ENCODE assay signal across 24 cellular contexts in genomic region chr6:161749576-161749975, GRCh38.
DNase-seq lines count a peak whose midpoint lies in the region; ATAC-seq, FAIRE-seq and TF ChIP-seq lines count a peak whose summit lies in the region.
"Had no signal": no experiment of that assay in that cellular context is flagged by ENCODE, and none has a peak within 500 bp of the region (broad histone marks: within the 10 kb centered on the region; RNA-seq: fewer than 3 reads in every experiment).

No MANE protein-coding gene starts in this region.

- FAIRE-seq in A549 (lab: Jason Lieb, UNC): no peak
- FAIRE-seq: G401.6, GM12891, GM19239 had no signal

- H3K36me3 Mint-ChIP-seq in neural progenitor cell: no peaks in the 10 kb centered on the region
- H3K36me3 Mint-ChIP-seq: CD14-positive monocyte; CD4-positive, alpha-beta memory T cell; CD4-positive, CD25-positive, alpha-beta regulatory T cell had no signal

- no peak overlapping the region for H3K27ac Mint-ChIP-seq in neural progenitor cell
- H3K27ac Mint-ChIP-seq: CD14-positive monocyte; CD4-positive, CD25-positive, alpha-beta regulatory T cell; CD8-positive, alpha-beta memory T cell had no signal

- no peak overlapping the region for H3K4me3 Mint-ChIP-seq in neural progenitor cell
- H3K4me3 Mint-ChIP-seq: CD14-positive monocyte; CD4-positive, alpha-beta memory T cell; CD4-positive, CD25-positive, alpha-beta regulatory T cell had no signal

- TF ChIP-seq CTCF in A549 (IDR thresholded peaks at IDR 0.05) (no peak), neural progenitor cell (IDR thresholded peaks at IDR 0.05) (no peak), breast epithelium (IDR thresholded peaks at IDR 0.05) (no peak)

- H3K9me3 ChIP-seq in A549 (no peaks in the 10 kb centered on the region), HAP-1 (no peaks in the 10 kb centered on the region), neural progenitor cell (ENCODE audit: low read depth) (no peaks in the 10 kb centered on the region), breast epithelium (no peaks in the 10 kb centered on the region)
- H3K9me3 ChIP-seq: BE2C, BLaER1 had no signal

- no peak overlapping the region for H2AFZ ChIP-seq in neural progenitor cell (replicated peaks)

- H3K9me3 Mint-ChIP-seq in neural progenitor cell: no peaks in the 10 kb centered on the region

- no peak overlapping the region for H3K4me2 ChIP-seq in A549
- H3K4me2 ChIP-seq in neural progenitor cell: no peak overlapping the region
- H3K4me2 ChIP-seq: BLaER1 had no signal

- H3K27ac ChIP-seq in A549 (peak overlapping the region; percentile 33 to 60; a peak in 3 of 6 replicates), neural progenitor cell (no peak overlapping the region), breast epithelium (no peak overlapping the region)
- H3K27ac ChIP-seq: 22Rv1, BLaER1 had no signal

- no peaks in the 10 kb centered on the region for H3K27me3 Mint-ChIP-seq in neural progenitor cell (ENCODE audit: insufficient read depth, low read depth)
- H3K27me3 Mint-ChIP-seq: CD4-positive, CD25-positive, alpha-beta regulatory T cell had no signal

- in situ Hi-C loops in HAP-1 (cut with MboI; ENCODE audit: low sequenced_read_pairs): no loop called here

- CTCF ChIA-PET in A549 (lab: Yijun Ruan, JAX): no interaction called here

- H3K27me3 ChIP-seq in HAP-1 (ENCODE audit: low read depth) (peaks cover 22% of the 10 kb centered on the region), neural progenitor cell (no peaks in the 10 kb centered on the region), breast epithelium (no peaks in the 10 kb centered on the region)
- H3K27me3 ChIP-seq: BE2C, BLaER1 had no signal

- peaks cover 3% of the 10 kb centered on the region for H3F3A ChIP-seq in neural progenitor cell (ENCODE audit: low read depth)

- TF ChIP-seq RAD21 in A549 (conservative IDR thresholded peaks at IDR 0.05 in 1 of 2, IDR thresholded peaks at IDR 0.05 in 1 of 2): no peak

- H3K9ac ChIP-seq in neural progenitor cell: no peak overlapping the region
- H3K9ac ChIP-seq: BLaER1 had no signal

- H3K4me1 ChIP-seq in A549 (peaks cover 24% of the 10 kb centered on the region; the same call in 2 of the 3 replicates), HAP-1 (no peaks in the 10 kb centered on the region), neural progenitor cell (peaks cover 23% of the 10 kb centered on the region), breast epithelium (no peaks in the 10 kb centered on the region)
- H3K4me1 ChIP-seq: BLaER1 had no signal

- no peak for DNase-seq in A549 (ENCODE audit: low read depth in 1 of 2, low spot score in 1 of 2)
- DNase-seq in HAP-1 (ENCODE audit: low spot score in 2 of 2): peak; percentile 52 to 71
- peak; percentile 15 for DNase-seq in neural progenitor cell (ENCODE audit: low spot score)
- DNase-seq in breast epithelium (ENCODE audit: low spot score in 2 of 2): no peak
- no peak for DNase-seq in activated CD4-positive, alpha-beta T cell treated with anti-CD3 and anti-CD28 coated beads for 4 hours
- DNase-seq: ACHN; CD4-positive, alpha-beta memory T cell; CD8-positive, alpha-beta memory T cell; COR-L47; DMS 273 treated with DMSO at 0.1 percent for 48 hours; DMS153; DMS79; DND-41; EL; GF-D8 had no signal

- H4K20me1 ChIP-seq in neural progenitor cell (ENCODE audit: low read depth): no peaks in the 10 kb centered on the region
- H4K20me1 ChIP-seq: BLaER1 had no signal

- peaks cover 22% of the 10 kb centered on the region for H3K4me1 Mint-ChIP-seq in neural progenitor cell
- H3K4me1 Mint-ChIP-seq: CD14-positive monocyte; CD4-positive, alpha-beta memory T cell; CD4-positive, CD25-positive, alpha-beta regulatory T cell; CD8-positive, alpha-beta memory T cell had no signal

- no peak for TF ChIP-seq EP300 in A549 (IDR thresholded peaks at IDR 0.05)

- POLR2A ChIA-PET in A549 (lab: Yijun Ruan, JAX): no interaction called here

- TF ChIP-seq POLR2A in A549 (IDR thresholded peaks at IDR 0.05; ENCODE audit: low read length) (no peak), breast epithelium (IDR thresholded peaks at IDR 0.05) (no peak)

- no peaks in the 10 kb centered on the region for H3K79me2 ChIP-seq in neural progenitor cell (ENCODE audit: low read depth)

- no peak for ATAC-seq in A549
- ATAC-seq in GM19324 (IDR thresholded peaks at IDR 0.05; ENCODE audit: low FRiP score, unreplicated experiment): no peak

- WGBS in A549 (ENCODE audit: missing lambda C conversion rate): 75% methylated on average over 4 of the region's 4 CpGs

- intact Hi-C loops in breast epithelium (cut with DNase I; ENCODE audit: low total_unique reads): no loop called here

- H3K4me3 ChIP-seq in A549 (no peak overlapping the region), HAP-1 (no peak overlapping the region), neural progenitor cell (no peak overlapping the region), breast epithelium (no peak overlapping the region)
- H3K4me3 ChIP-seq: BLaER1 had no signal

- H3K36me3 ChIP-seq in HAP-1 (replicated peaks) (no peaks in the 10 kb centered on the region), neural progenitor cell (no peaks in the 10 kb centered on the region), breast epithelium (no peaks in the 10 kb centered on the region)
- H3K36me3 ChIP-seq: BE2C, BLaER1 had no signal

TF ChIP-seq in A549, 52 proteins besides CTCF, POLR2A, EP300 and RAD21:
- TF ChIP-seq MAFK (IDR thresholded peaks at IDR 0.05; ENCODE audit: partially characterized antibody) (no peak), FOSB (CRISPR knock-in tag; IDR thresholded peaks at IDR 0.05) (no peak), GATA3 (IDR thresholded peaks at IDR 0.05; ENCODE audit: borderline replicate concordance) (no peak), PHF8 (IDR thresholded peaks at IDR 0.05; ENCODE audit: borderline replicate concordance, low read depth) (no peak), EHMT2 (IDR thresholded peaks at IDR 0.05; ENCODE audit: low read depth) (no peak), NR3C1 (IDR thresholded peaks at IDR 0.05) (no peak), CEBPB (IDR thresholded peaks at IDR 0.05) (no peak), CHD4 (IDR thresholded peaks at IDR 0.05; ENCODE audit: borderline replicate concordance) (no peak), ZC3H11A (IDR thresholded peaks at IDR 0.05) (no peak), RFX5 (IDR thresholded peaks at IDR 0.05) (no peak)
- TF ChIP-seq, protein P1, sequence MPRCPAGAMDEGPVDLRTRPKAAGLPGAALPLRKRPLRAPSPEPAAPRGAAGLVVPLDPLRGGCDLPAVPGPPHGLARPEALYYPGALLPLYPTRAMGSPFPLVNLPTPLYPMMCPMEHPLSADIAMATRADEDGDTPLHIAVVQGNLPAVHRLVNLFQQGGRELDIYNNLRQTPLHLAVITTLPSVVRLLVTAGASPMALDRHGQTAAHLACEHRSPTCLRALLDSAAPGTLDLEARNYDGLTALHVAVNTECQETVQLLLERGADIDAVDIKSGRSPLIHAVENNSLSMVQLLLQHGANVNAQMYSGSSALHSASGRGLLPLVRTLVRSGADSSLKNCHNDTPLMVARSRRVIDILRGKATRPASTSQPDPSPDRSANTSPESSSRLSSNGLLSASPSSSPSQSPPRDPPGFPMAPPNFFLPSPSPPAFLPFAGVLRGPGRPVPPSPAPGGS (IDR thresholded peaks at IDR 0.05): no peak
- TF ChIP-seq, protein P2, sequence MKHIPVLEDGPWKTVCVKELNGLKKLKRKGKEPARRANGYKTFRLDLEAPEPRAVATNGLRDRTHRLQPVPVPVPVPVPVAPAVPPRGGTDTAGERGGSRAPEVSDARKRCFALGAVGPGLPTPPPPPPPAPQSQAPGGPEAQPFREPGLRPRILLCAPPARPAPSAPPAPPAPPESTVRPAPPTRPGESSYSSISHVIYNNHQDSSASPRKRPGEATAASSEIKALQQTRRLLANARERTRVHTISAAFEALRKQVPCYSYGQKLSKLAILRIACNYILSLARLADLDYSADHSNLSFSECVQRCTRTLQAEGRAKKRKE (CRISPR knock-in tag; IDR thresholded peaks at IDR 0.05; ENCODE audit: low read depth): no peak
- TF ChIP-seq, protein P3, sequence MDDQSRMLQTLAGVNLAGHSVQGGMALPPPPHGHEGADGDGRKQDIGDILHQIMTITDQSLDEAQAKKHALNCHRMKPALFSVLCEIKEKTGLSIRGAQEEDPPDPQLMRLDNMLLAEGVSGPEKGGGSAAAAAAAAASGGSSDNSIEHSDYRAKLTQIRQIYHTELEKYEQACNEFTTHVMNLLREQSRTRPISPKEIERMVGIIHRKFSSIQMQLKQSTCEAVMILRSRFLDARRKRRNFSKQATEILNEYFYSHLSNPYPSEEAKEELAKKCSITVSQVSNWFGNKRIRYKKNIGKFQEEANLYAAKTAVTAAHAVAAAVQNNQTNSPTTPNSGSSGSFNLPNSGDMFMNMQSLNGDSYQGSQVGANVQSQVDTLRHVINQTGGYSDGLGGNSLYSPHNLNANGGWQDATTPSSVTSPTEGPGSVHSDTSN (IDR thresholded peaks at IDR 0.05): no peak

Comparison
In these comparisons a context has a peak if more than half of its experiments do, and no peak if none do; other contexts are left out.
1. DNase-seq: peak in HAP-1 (2 of 2) and neural progenitor cell (single experiment); none in A549 (0 of 2), breast epithelium (0 of 2) and activated CD4-positive, alpha-beta T cell treated with anti-CD3 and anti-CD28 coated beads for 4 hours (0 of 2).
2. H3K27ac ChIP-seq: peak in A549 (2 of 2); none in neural progenitor cell (single experiment) and breast epithelium (0 of 2).